ENCODE assay signal across 1 cellular context in the genomic region with DNA sequence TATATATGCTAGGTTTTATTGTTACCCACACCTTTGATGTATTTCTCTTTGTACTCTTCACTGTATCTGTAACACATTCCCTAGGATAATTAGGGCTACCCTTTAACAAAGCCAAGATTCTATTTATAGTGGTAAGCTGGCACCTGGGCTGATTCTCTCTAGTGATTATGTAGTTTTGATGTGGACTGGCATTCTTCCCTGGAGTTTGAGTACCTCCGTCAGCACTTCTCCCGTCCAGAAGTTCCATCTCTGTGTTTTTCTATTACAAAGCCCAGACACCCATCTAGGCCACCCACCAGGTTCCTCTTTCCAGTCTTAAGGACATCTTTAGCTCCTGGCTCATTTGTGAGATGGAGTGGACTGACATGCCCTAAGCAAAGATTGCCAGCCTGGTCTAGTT.
TF ChIP-seq lines count a peak whose summit lies in the region.

No MANE protein-coding gene starts in this region.

TF ChIP-seq in GM23338, 12 proteins besides CTCF, POLR2A, EP300 and RAD21:
- TF ChIP-seq JUNB (IDR thresholded peaks at IDR 0.05; ENCODE audit: unreplicated experiment) (no peak), POLR2AphosphoS5 (IDR thresholded peaks at IDR 0.05; ENCODE audit: low read depth) (no peak), EZH2phosphoT487 (IDR thresholded peaks at IDR 0.05; ENCODE audit: unreplicated experiment) (no peak), ZNF114 (CRISPR knock-in tag; IDR thresholded peaks at IDR 0.05) (no peak), EZH2 (IDR thresholded peaks at IDR 0.05; ENCODE audit: low read depth, unreplicated experiment) (no peak), NANOG (IDR thresholded peaks at IDR 0.05; ENCODE audit: borderline replicate concordance) (no peak), STAT1 (IDR thresholded peaks at IDR 0.05; ENCODE audit: unreplicated experiment) (no peak), CREB1 (CRISPR knock-in tag; IDR thresholded peaks at IDR 0.05; ENCODE audit: low read depth) (no peak), ZNF331 (CRISPR knock-in tag; IDR thresholded peaks at IDR 0.05; ENCODE audit: low read depth) (no peak)
- TF ChIP-seq, protein P1, sequence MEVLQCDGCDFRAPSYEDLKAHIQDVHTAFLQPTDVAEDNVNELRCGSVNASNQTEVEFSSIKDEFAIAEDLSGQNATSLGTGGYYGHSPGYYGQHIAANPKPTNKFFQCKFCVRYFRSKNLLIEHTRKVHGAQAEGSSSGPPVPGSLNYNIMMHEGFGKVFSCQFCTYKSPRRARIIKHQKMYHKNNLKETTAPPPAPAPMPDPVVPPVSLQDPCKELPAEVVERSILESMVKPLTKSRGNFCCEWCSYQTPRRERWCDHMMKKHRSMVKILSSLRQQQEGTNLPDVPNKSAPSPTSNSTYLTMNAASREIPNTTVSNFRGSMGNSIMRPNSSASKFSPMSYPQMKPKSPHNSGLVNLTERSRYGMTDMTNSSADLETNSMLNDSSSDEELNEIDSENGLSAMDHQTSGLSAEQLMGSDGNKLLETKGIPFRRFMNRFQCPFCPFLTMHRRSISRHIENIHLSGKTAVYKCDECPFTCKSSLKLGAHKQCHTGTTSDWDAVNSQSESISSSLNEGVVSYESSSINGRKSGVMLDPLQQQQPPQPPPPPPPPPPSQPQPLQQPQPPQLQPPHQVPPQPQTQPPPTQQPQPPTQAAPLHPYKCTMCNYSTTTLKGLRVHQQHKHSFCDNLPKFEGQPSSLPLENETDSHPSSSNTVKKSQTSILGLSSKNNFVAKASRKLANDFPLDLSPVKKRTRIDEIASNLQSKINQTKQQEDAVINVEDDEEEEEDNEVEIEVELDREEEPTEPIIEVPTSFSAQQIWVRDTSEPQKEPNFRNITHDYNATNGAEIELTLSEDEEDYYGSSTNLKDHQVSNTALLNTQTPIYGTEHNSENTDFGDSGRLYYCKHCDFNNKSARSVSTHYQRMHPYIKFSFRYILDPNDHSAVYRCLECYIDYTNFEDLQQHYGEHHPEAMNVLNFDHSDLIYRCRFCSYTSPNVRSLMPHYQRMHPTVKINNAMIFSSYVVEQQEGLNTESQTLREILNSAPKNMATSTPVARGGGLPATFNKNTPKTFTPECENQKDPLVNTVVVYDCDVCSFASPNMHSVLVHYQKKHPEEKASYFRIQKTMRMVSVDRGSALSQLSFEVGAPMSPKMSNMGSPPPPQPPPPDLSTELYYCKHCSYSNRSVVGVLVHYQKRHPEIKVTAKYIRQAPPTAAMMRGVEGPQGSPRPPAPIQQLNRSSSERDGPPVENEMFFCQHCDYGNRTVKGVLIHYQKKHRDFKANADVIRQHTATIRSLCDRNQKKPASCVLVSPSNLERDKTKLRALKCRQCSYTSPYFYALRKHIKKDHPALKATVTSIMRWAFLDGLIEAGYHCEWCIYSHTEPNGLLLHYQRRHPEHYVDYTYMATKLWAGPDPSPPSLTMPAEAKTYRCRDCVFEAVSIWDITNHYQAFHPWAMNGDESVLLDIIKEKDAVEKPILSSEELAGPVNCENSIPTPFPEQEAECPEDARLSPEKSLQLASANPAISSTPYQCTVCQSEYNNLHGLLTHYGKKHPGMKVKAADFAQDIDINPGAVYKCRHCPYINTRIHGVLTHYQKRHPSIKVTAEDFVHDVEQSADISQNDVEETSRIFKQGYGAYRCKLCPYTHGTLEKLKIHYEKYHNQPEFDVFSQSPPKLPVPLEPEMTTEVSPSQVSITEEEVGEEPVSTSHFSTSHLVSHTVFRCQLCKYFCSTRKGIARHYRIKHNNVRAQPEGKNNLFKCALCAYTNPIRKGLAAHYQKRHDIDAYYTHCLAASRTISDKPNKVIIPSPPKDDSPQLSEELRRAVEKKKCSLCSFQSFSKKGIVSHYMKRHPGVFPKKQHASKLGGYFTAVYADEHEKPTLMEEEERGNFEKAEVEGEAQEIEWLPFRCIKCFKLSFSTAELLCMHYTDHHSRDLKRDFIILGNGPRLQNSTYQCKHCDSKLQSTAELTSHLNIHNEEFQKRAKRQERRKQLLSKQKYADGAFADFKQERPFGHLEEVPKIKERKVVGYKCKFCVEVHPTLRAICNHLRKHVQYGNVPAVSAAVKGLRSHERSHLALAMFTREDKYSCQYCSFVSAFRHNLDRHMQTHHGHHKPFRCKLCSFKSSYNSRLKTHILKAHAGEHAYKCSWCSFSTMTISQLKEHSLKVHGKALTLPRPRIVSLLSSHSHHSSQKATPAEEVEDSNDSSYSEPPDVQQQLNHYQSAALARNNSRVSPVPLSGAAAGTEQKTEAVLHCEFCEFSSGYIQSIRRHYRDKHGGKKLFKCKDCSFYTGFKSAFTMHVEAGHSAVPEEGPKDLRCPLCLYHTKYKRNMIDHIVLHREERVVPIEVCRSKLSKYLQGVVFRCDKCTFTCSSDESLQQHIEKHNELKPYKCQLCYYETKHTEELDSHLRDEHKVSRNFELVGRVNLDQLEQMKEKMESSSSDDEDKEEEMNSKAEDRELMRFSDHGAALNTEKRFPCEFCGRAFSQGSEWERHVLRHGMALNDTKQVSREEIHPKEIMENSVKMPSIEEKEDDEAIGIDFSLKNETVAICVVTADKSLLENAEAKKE (CRISPR knock-in tag; IDR thresholded peaks at IDR 0.05), result no peak
- TF ChIP-seq, protein P2, sequence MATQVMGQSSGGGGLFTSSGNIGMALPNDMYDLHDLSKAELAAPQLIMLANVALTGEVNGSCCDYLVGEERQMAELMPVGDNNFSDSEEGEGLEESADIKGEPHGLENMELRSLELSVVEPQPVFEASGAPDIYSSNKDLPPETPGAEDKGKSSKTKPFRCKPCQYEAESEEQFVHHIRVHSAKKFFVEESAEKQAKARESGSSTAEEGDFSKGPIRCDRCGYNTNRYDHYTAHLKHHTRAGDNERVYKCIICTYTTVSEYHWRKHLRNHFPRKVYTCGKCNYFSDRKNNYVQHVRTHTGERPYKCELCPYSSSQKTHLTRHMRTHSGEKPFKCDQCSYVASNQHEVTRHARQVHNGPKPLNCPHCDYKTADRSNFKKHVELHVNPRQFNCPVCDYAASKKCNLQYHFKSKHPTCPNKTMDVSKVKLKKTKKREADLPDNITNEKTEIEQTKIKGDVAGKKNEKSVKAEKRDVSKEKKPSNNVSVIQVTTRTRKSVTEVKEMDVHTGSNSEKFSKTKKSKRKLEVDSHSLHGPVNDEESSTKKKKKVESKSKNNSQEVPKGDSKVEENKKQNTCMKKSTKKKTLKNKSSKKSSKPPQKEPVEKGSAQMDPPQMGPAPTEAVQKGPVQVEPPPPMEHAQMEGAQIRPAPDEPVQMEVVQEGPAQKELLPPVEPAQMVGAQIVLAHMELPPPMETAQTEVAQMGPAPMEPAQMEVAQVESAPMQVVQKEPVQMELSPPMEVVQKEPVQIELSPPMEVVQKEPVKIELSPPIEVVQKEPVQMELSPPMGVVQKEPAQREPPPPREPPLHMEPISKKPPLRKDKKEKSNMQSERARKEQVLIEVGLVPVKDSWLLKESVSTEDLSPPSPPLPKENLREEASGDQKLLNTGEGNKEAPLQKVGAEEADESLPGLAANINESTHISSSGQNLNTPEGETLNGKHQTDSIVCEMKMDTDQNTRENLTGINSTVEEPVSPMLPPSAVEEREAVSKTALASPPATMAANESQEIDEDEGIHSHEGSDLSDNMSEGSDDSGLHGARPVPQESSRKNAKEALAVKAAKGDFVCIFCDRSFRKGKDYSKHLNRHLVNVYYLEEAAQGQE (IDR thresholded peaks at IDR 0.05; ENCODE audit: unreplicated experiment), result no peak
- TF ChIP-seq, protein P3, sequence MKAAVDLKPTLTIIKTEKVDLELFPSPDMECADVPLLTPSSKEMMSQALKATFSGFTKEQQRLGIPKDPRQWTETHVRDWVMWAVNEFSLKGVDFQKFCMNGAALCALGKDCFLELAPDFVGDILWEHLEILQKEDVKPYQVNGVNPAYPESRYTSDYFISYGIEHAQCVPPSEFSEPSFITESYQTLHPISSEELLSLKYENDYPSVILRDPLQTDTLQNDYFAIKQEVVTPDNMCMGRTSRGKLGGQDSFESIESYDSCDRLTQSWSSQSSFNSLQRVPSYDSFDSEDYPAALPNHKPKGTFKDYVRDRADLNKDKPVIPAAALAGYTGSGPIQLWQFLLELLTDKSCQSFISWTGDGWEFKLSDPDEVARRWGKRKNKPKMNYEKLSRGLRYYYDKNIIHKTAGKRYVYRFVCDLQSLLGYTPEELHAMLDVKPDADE (IDR thresholded peaks at IDR 0.05), result no peak
